Comparison of ENCODE assay signal across 11 cellular contexts in genomic region chr9:89442016-89442415, GRCh38. TPM values are rescaled to one million over a fixed set of nuclear protein-coding genes. Genes with fewer than 3 reads are reported as not detected.
DNase-seq lines count a peak whose midpoint lies in the region; ATAC-seq and TF ChIP-seq lines count a peak whose summit lies in the region.
"Had no signal": no experiment of that assay in that cellular context is flagged by ENCODE, and none has a peak within 500 bp of the region (broad histone marks: within the 10 kb centered on the region; RNA-seq: fewer than 3 reads in every experiment).

No MANE protein-coding gene starts in this region.

- H3K9me3 ChIP-seq in CD8-positive, alpha-beta T cell (ENCODE audit: low read length), result no peaks in the 10 kb centered on the region
- H3K9me3 ChIP-seq in psoas muscle, result no peaks in the 10 kb centered on the region

- POLR2A ChIA-PET in CD8-positive, alpha-beta T cell (lab: Charles Lee), result interaction anchor here (0.9 kb wide), 1 partner anchor 107 kb away, joined by 3 read pairs; no protein-coding TSS in a partner anchor

- no peak for DNase-seq in CD8-positive, alpha-beta T cell
- DNase-seq in psoas muscle (no peak), DMS53 (lab: John Stamatoyannopoulos, UW) (no peak), NCI-H187 (lab: John Stamatoyannopoulos, UW) (no peak)
- DNase-seq: COR-L47, NCI-H2029 treated with DMSO at 0.1 percent for 48 hours, NCI-H774, SHP77 treated with DMSO at 0.1 percent for 48 hours had no signal

- no peak for TF ChIP-seq CTCF in CD8-positive, alpha-beta T cell (IDR thresholded peaks at IDR 0.05)
- TF ChIP-seq CTCF in psoas muscle (IDR thresholded peaks at IDR 0.05), result no peak

- ATAC-seq in CD8-positive, alpha-beta T cell, result no peak
- ATAC-seq in psoas muscle (no peak), HG02623 (IDR thresholded peaks at IDR 0.05; ENCODE audit: unreplicated experiment) (no peak)

- H3K27me3 ChIP-seq in CD8-positive, alpha-beta T cell (ENCODE audit: insufficient read depth, low read length), result no peaks in the 10 kb centered on the region
- no peaks in the 10 kb centered on the region for H3K27me3 ChIP-seq in psoas muscle (ENCODE audit: insufficient read depth in 3 of 3, low read length in 2 of 3)

- peaks cover 98% of the 10 kb centered on the region for H3K4me1 ChIP-seq in CD8-positive, alpha-beta T cell (ENCODE audit: insufficient read depth, low read length)
- peaks cover 58% of the 10 kb centered on the region for H3K4me1 ChIP-seq in psoas muscle

- CTCF ChIA-PET in CD8-positive, alpha-beta T cell (lab: Charles Lee), result interaction anchor here (1.0 to 7.5 kb wide), 4 partner anchors 13 to 107 kb away, joined by 3 to 47 read pairs (median 14); no protein-coding TSS in a partner anchor

- no peaks in the 10 kb centered on the region for H3K27me3 Mint-ChIP-seq in CD8-positive, alpha-beta T cell (ENCODE audit: low read depth)
- no peaks in the 10 kb centered on the region for H3K27me3 Mint-ChIP-seq in IgD-negative memory B cell

- WGBS in psoas muscle, 3 donors, result 87 to 93% (median 92%) methylated on average over 8 of the region's 8 CpGs

- intact Hi-C loops in CD8-positive, alpha-beta T cell (cut with DNase I, micrococcal nuclease), result loop anchor here in 1 of 2 experiments (5.0 kb wide), 1 partner anchor 35 kb away; no protein-coding TSS in a partner anchor
- intact Hi-C loops in psoas muscle (cut with DNase I), result loop anchor here in 1 of 2 donors (5.0 kb wide), 1 partner anchor 35 kb away; no protein-coding TSS in a partner anchor

- peaks cover 27% of the 10 kb centered on the region for H3K36me3 ChIP-seq in CD8-positive, alpha-beta T cell (ENCODE audit: insufficient read depth, low read length)
- H3K36me3 ChIP-seq in psoas muscle (ENCODE audit: insufficient read depth in 1 of 2, low read depth in 1 of 2), result no peaks in the 10 kb centered on the region

- H3K27ac ChIP-seq in CD8-positive, alpha-beta T cell (ENCODE audit: low read depth, low read length), result peak overlapping the region; percentile 6
- H3K27ac ChIP-seq in angular gyrus (ENCODE audit: low read depth, low read length) (peak overlapping the region; percentile 65), psoas muscle (peak overlapping the region; percentile 77)

- no peaks in the 10 kb centered on the region for H3K9me3 Mint-ChIP-seq in CD8-positive, alpha-beta T cell
- no peaks in the 10 kb centered on the region for H3K9me3 Mint-ChIP-seq in IgD-negative memory B cell

- no peak overlapping the region for H3K4me3 ChIP-seq in CD8-positive, alpha-beta T cell (ENCODE audit: low read depth, low read length)
- H3K4me3 ChIP-seq in psoas muscle, result no peak overlapping the region

- H3K4me3 Mint-ChIP-seq in CD8-positive, alpha-beta T cell, result no peak overlapping the region
- H3K4me3 Mint-ChIP-seq in IgD-negative memory B cell, result peak overlapping the region in 2 of 4 donors; percentile 88 to 89

- peaks cover 78% of the 10 kb centered on the region for H3K36me3 Mint-ChIP-seq in CD8-positive, alpha-beta T cell
- H3K36me3 Mint-ChIP-seq in IgD-negative memory B cell, result peaks cover 8% of the 10 kb centered on the region

- peak overlapping the region; percentile 95 for H3K27ac Mint-ChIP-seq in CD8-positive, alpha-beta T cell
- peak overlapping the region in 2 of 3 donors; percentile 28 to 73 for H3K27ac Mint-ChIP-seq in IgD-negative memory B cell

- H3K4me1 Mint-ChIP-seq in CD8-positive, alpha-beta T cell (ENCODE audit: low read depth), result peaks cover 90% of the 10 kb centered on the region
- H3K4me1 Mint-ChIP-seq in IgD-negative memory B cell, result peaks cover 62 to 78% (median 62%) of the 10 kb centered on the region in 3 donors

RNA-seq across cellular contexts. Expression of gene SEMA4D, which starts 55.9 kb away (rescaled TPM):
- 100 to 1,000 TPM; 286 to 305 TPM for total RNA-seq in CD8-positive, alpha-beta T cell
- 35.3 TPM for polyA plus RNA-seq in IgD-negative memory B cell
- total RNA-seq in psoas muscle, result 100 to 1,000 TPM in 1 of 4 donors, 10 to 100 TPM in 3; 32.1 to 111 (median 63.6) TPM
- 10 to 100 TPM in 2 of 3 donors, 1 to 10 TPM in 1; 9.3 to 26.8 (median 22.3) TPM for polyA plus RNA-seq in psoas muscle

Comparison
In these comparisons a context has a peak if more than half of its experiments do, and no peak if none do; other contexts are left out.
1. H3K27ac ChIP-seq: peak in every context shown above with its lines; median percentile 77 in psoas muscle; 65 in angular gyrus; 6 in CD8-positive, alpha-beta T cell.